ENCODE assay signal across 16 cellular contexts in the genomic region with DNA sequence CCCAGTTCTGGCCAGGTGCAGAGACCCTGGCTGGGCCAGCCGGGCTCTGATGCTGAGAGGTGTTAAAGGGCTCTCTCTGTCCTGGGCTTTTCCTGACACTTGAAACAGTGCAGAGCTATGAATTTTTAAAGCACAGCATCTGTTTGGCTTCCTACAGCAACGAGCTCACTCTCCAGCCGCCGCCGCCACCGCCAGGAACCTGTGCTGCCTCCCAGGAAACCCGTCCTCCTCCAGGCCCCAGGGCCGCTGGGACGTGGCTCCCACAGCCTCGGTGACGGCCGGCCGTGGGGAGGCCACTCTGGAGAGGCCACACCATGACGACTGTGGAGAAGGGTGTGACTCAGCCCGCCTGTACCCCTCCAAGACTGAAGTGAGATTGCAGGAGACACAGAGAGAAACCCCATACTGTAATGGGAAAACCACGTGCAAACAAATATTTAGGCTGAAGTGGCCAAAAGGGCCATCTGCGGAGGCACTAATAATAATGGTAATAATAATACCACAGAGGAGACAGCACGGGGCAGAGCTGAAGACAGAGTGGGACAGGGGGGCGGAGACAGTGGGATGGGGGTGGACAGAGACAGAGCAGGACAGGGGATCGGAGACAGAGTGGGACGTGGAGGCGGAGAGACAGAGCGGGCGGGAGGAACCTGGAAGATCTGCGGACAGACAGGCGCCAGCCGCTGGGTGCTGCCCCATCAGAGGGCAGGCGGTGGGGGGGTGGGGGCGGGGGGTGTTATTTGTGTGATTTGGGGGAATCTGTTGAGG.
"Had no signal": no experiment of that assay in that cellular context is flagged by ENCODE, and none has a peak within 500 bp of the region (broad histone marks: within the 10 kb centered on the region; RNA-seq: fewer than 3 reads in every experiment).

No MANE protein-coding gene starts in this region.

- H3K27me3 ChIP-seq: hepatocyte, ovary had no signal

- H3K4me3 Mint-ChIP-seq: activated CD4-positive, alpha-beta T cell treated with anti-CD3 and anti-CD28 coated beads, Interleukin-2, amount 10 ng/mL, durations not matched to agents 24 days and 14 days; activated CD8-positive, alpha-beta T cell treated with anti-CD3 and anti-CD28 coated beads for 36 hours; activated naive CD8-positive, alpha-beta T cell treated with anti-CD3 and anti-CD28 coated beads for 36 hours; activated T-helper 17 cell treated with anti-CD3 and anti-CD28 coated beads, Interleukin-2, amount 50 U/mL, for 72 hours; effector memory CD8-positive, alpha-beta T cell; naive thymus-derived CD8-positive, alpha-beta T cell; stimulated activated effector memory CD8-positive, alpha-beta T cell treated with anti-CD3 and anti-CD28 coated beads, Interleukin-12 subunit alpha, Interleukin-12 subunit beta, amount 100 ng/mL, for 72 hours had no signal

- H3K9me3 Mint-ChIP-seq: activated CD4-positive, alpha-beta T cell treated with anti-CD3 and anti-CD28 coated beads, Interleukin-2, amount 10 ng/mL, durations not matched to agents 24 days and 14 days; activated CD8-positive, alpha-beta T cell treated with anti-CD3 and anti-CD28 coated beads for 36 hours; activated naive CD8-positive, alpha-beta T cell treated with anti-CD3 and anti-CD28 coated beads for 36 hours; activated T-helper 17 cell treated with anti-CD3 and anti-CD28 coated beads, Interleukin-2, amount 50 U/mL, for 72 hours; effector memory CD8-positive, alpha-beta T cell; naive thymus-derived CD8-positive, alpha-beta T cell; stimulated activated effector memory CD8-positive, alpha-beta T cell treated with anti-CD3 and anti-CD28 coated beads, Interleukin-12 subunit alpha, Interleukin-12 subunit beta, amount 100 ng/mL, for 72 hours had no signal

- H3K79me2 ChIP-seq: hepatocyte had no signal

- H3K36me3 Mint-ChIP-seq: activated naive CD8-positive, alpha-beta T cell treated with anti-CD3 and anti-CD28 coated beads for 36 hours had no signal

- H3K4me3 ChIP-seq: hepatocyte, ovary, thoracic aorta had no signal

- H3K9me3 ChIP-seq: ovary, thoracic aorta had no signal

- H3K27ac Mint-ChIP-seq: activated CD4-positive, alpha-beta T cell treated with anti-CD3 and anti-CD28 coated beads, Interleukin-2, amount 10 ng/mL, durations not matched to agents 24 days and 14 days; activated CD8-positive, alpha-beta T cell treated with anti-CD3 and anti-CD28 coated beads for 36 hours; activated naive CD8-positive, alpha-beta T cell treated with anti-CD3 and anti-CD28 coated beads for 36 hours; activated T-helper 17 cell treated with anti-CD3 and anti-CD28 coated beads, Interleukin-2, amount 50 U/mL, for 72 hours; naive thymus-derived CD8-positive, alpha-beta T cell had no signal

- H3K27ac ChIP-seq: hepatocyte, ovary, thoracic aorta had no signal

- H3K4me2 ChIP-seq: hepatocyte had no signal

- DNase-seq: activated CD4-positive, alpha-beta T cell treated with anti-CD3 and anti-CD28 coated beads, Interleukin-2, amount 10 ng/mL, durations not matched to agents 24 days and 14 days; activated CD8-positive, alpha-beta T cell treated with anti-CD3 and anti-CD28 coated beads for 36 hours; activated naive CD4-positive, alpha-beta T cell; activated naive CD8-positive, alpha-beta T cell treated with anti-CD3 and anti-CD28 coated beads for 36 hours; activated T-cell treated with anti-CD3 and anti-CD28 coated beads, Interleukin-2, amount 50 U/mL, for 1 hour; amniotic stem cell; effector memory CD8-positive, alpha-beta T cell; mesendoderm; naive thymus-derived CD8-positive, alpha-beta T cell; ovary; stimulated activated CD4-positive, alpha-beta T cell treated with anti-CD3 and anti-CD28 coated beads, Interleukin-4, amount 100 ng/mL, for 24 hours had no signal

- ATAC-seq: activated CD8-positive, alpha-beta T cell treated with anti-CD3 and anti-CD28 coated beads for 36 hours; activated T-helper 17 cell treated with anti-CD3 and anti-CD28 coated beads, Interleukin-2, amount 50 U/mL, for 72 hours; effector memory CD8-positive, alpha-beta T cell; naive thymus-derived CD8-positive, alpha-beta T cell; sciatic nerve; stimulated activated effector memory CD8-positive, alpha-beta T cell treated with anti-CD3 and anti-CD28 coated beads, Interleukin-12 subunit alpha, Interleukin-12 subunit beta, amount 100 ng/mL, for 72 hours had no signal

- H3K27me3 Mint-ChIP-seq: activated CD4-positive, alpha-beta T cell treated with anti-CD3 and anti-CD28 coated beads, Interleukin-2, amount 10 ng/mL, durations not matched to agents 24 days and 14 days; activated CD8-positive, alpha-beta T cell treated with anti-CD3 and anti-CD28 coated beads for 36 hours; activated naive CD8-positive, alpha-beta T cell treated with anti-CD3 and anti-CD28 coated beads for 36 hours; activated T-helper 17 cell treated with anti-CD3 and anti-CD28 coated beads, Interleukin-2, amount 50 U/mL, for 72 hours; effector memory CD8-positive, alpha-beta T cell; naive thymus-derived CD8-positive, alpha-beta T cell had no signal

- H2AFZ ChIP-seq: hepatocyte had no signal

- H3K36me3 ChIP-seq: ovary had no signal

- H3K4me1 Mint-ChIP-seq: activated CD4-positive, alpha-beta T cell treated with anti-CD3 and anti-CD28 coated beads, Interleukin-2, amount 10 ng/mL, durations not matched to agents 24 days and 14 days; activated naive CD8-positive, alpha-beta T cell treated with anti-CD3 and anti-CD28 coated beads for 36 hours; activated T-helper 17 cell treated with anti-CD3 and anti-CD28 coated beads, Interleukin-2, amount 50 U/mL, for 72 hours; stimulated activated effector memory CD8-positive, alpha-beta T cell treated with anti-CD3 and anti-CD28 coated beads, Interleukin-12 subunit alpha, Interleukin-12 subunit beta, amount 100 ng/mL, for 72 hours had no signal
